13 cellular contexts compared by ENCODE assay signal in genomic region chr19:54147676-54148075, GRCh38.
"Had no signal": no experiment of that assay in that cellular context is flagged by ENCODE, and none has a peak within 500 bp of the region (broad histone marks: within the 10 kb centered on the region; RNA-seq: fewer than 3 reads in every experiment).

No MANE protein-coding gene starts in this region.

- H3K27me3 ChIP-seq: left lung, pancreas, transverse colon had no signal

- H3K9me3 Mint-ChIP-seq: activated naive CD4-positive, alpha-beta T cell treated with anti-CD3 and anti-CD28 coated beads for 36 hours; activated T-helper 1 cell treated with anti-CD3 and anti-CD28 coated beads, Interleukin-12 subunit alpha, Interleukin-12 subunit beta, Interleukin-2, Interleukin-4 antibody, amounts not matched to agents 30 ng/mL and 10 ng/mL and 1 ng/mL, durations not matched to agents 14 hours and 24 hours and 36 hours; stimulated activated memory B cell treated with anti-CD40 and anti-IgM and Interleukin-4, amounts not matched to agents 10 μg/mL and 1 μg/mL and 100 μg/mL, for 72 hours had no signal

- H3K27ac Mint-ChIP-seq: activated CD8-positive, alpha-beta T cell treated with anti-CD3 and anti-CD28 coated beads, Interleukin-2, amount 10 ng/mL, durations not matched to agents 7 days and 5 days; activated naive CD4-positive, alpha-beta T cell treated with anti-CD3 and anti-CD28 coated beads for 36 hours; activated T-helper 1 cell treated with anti-CD3 and anti-CD28 coated beads, Interleukin-12 subunit alpha, Interleukin-12 subunit beta, Interleukin-2, Interleukin-4 antibody, amounts not matched to agents 30 ng/mL and 10 ng/mL and 1 ng/mL, durations not matched to agents 14 hours and 24 hours and 36 hours; stimulated activated memory B cell treated with anti-CD40 and anti-IgM and Interleukin-4, amounts not matched to agents 10 μg/mL and 1 μg/mL and 100 μg/mL, for 72 hours had no signal

- ATAC-seq: activated CD8-positive, alpha-beta T cell treated with anti-CD3 and anti-CD28 coated beads, Interleukin-2, amount 10 ng/mL, durations not matched to agents 7 days and 5 days; left lung; stimulated activated memory B cell treated with anti-CD40 and anti-IgM and Interleukin-4, amounts not matched to agents 10 μg/mL and 1 μg/mL and 100 μg/mL, for 72 hours had no signal

- H3K27ac ChIP-seq: left lung, pancreas, transverse colon had no signal

- H3K27me3 Mint-ChIP-seq: stimulated activated memory B cell treated with anti-CD40 and anti-IgM and Interleukin-4, amounts not matched to agents 10 μg/mL and 1 μg/mL and 100 μg/mL, for 72 hours had no signal

- H3K4me2 ChIP-seq: smooth muscle cell had no signal

- DNase-seq: activated CD8-positive, alpha-beta memory T cell treated with anti-CD3 and anti-CD28 coated beads, Interleukin-2, amount 50 U/mL, for 48 hours; activated CD8-positive, alpha-beta T cell treated with anti-CD3 and anti-CD28 coated beads, Interleukin-2, amount 10 ng/mL, durations not matched to agents 7 days and 5 days; activated naive CD4-positive, alpha-beta T cell treated with anti-CD3 and anti-CD28 coated beads for 36 hours; effector CD8-positive, alpha-beta T cell; mesendoderm; T-helper 9 cell; transverse colon had no signal

- H3K4me1 ChIP-seq: left lung, pancreas, transverse colon had no signal

- H3K9me3 ChIP-seq: left lung, pancreas, transverse colon had no signal

- H3K4me3 Mint-ChIP-seq: activated CD8-positive, alpha-beta T cell treated with anti-CD3 and anti-CD28 coated beads, Interleukin-2, amount 10 ng/mL, durations not matched to agents 7 days and 5 days; activated naive CD4-positive, alpha-beta T cell treated with anti-CD3 and anti-CD28 coated beads for 36 hours; activated T-helper 1 cell treated with anti-CD3 and anti-CD28 coated beads, Interleukin-12 subunit alpha, Interleukin-12 subunit beta, Interleukin-2, Interleukin-4 antibody, amounts not matched to agents 30 ng/mL and 10 ng/mL and 1 ng/mL, durations not matched to agents 14 hours and 24 hours and 36 hours; stimulated activated memory B cell treated with anti-CD40 and anti-IgM and Interleukin-4, amounts not matched to agents 10 μg/mL and 1 μg/mL and 100 μg/mL, for 72 hours had no signal

- H3K4me3 ChIP-seq: coronary artery, left lung, pancreas, smooth muscle cell, transverse colon had no signal
